Comparison of ENCODE assay signal across 8 cellular contexts in genomic region chr6:3743541-3743940, GRCh38. TPM values are rescaled to one million over a fixed set of nuclear protein-coding genes. Genes with fewer than 3 reads are reported as not detected.
DNase-seq lines count a peak whose midpoint lies in the region; ATAC-seq, FAIRE-seq and TF ChIP-seq lines count a peak whose summit lies in the region.

No MANE protein-coding gene starts in this region.

- peaks cover 38% of the 10 kb centered on the region for H3K4me1 Mint-ChIP-seq in GM23338
- H3K4me1 Mint-ChIP-seq in stimulated activated memory B cell treated with anti-CD40 and anti-IgM and Interleukin-4, amounts not matched to agents 10 μg/mL and 1 μg/mL and 100 μg/mL, for 72 hours: peaks cover 61% of the 10 kb centered on the region

- H3K79me2 ChIP-seq in GM23338 (replicated peaks; ENCODE audit: insufficient read depth): no peaks in the 10 kb centered on the region
- H3K79me2 ChIP-seq in K562 (ENCODE audit: control insufficient read depth, insufficient read depth, low read length): no peaks in the 10 kb centered on the region
- H3K79me2 ChIP-seq in HepG2 (ENCODE audit: insufficient read depth, low read length): peaks cover 82% of the 10 kb centered on the region

- H3K27me3 ChIP-seq in GM23338 (ENCODE audit: insufficient read depth): peaks cover 2% of the 10 kb centered on the region
- H3K27me3 ChIP-seq in K562 (ENCODE audit: control insufficient read depth in 2 of 2, insufficient read depth in 2 of 2, low read length in 2 of 2): peaks cover 24 to 78% of the 10 kb centered on the region in 2 experiments; a peak in 4 of 5 replicates
- H3K27me3 ChIP-seq in HepG2 (ENCODE audit: control insufficient read depth in 1 of 2, insufficient read depth in 2 of 2, low read length in 2 of 2): no peaks in the 10 kb centered on the region
- H3K27me3 ChIP-seq in MG63: no peaks in the 10 kb centered on the region

- TF ChIP-seq RAD21 in K562 (CRISPR knock-in tag; conservative IDR thresholded peaks at IDR 0.05 in 1 of 2, IDR thresholded peaks at IDR 0.05 in 1 of 2): no peak
- TF ChIP-seq RAD21 in HepG2 (CRISPR knock-in tag; IDR thresholded peaks at IDR 0.05): no peak

- no peak for TF ChIP-seq EP300 in K562 (IDR thresholded peaks at IDR 0.05; ENCODE audit: low read length)
- no peak for TF ChIP-seq EP300 in HepG2 (IDR thresholded peaks at IDR 0.05; ENCODE audit: low read depth in 2 of 2, low read length in 2 of 2)
- TF ChIP-seq EP300 in HepG2 (CRISPR knock-in tag; IDR thresholded peaks at IDR 0.05; ENCODE audit: borderline replicate concordance): no peak

- H3K9ac ChIP-seq in K562 (ENCODE audit: insufficient read depth in 1 of 2, low read depth in 2 of 2, low read length in 2 of 2) (no peak overlapping the region), HepG2 (ENCODE audit: insufficient read depth, low read depth, low read length) (peak overlapping the region; percentile 9)

- peaks cover 10% of the 10 kb centered on the region for H3K4me1 ChIP-seq in GM23338 (ENCODE audit: insufficient read depth)
- peaks cover 3% of the 10 kb centered on the region in 2 experiments; a peak in 2 of 5 replicates for H3K4me1 ChIP-seq in K562 (replicated peaks in 1 of 2; ENCODE audit: control insufficient read depth in 2 of 2, insufficient read depth in 2 of 2, low read length in 2 of 2)
- peaks cover 78% of the 10 kb centered on the region for H3K4me1 ChIP-seq in HepG2 (ENCODE audit: insufficient read depth, low read length)

- H3K9me3 Mint-ChIP-seq in GM23338: no peaks in the 10 kb centered on the region
- H3K9me3 Mint-ChIP-seq in stimulated activated memory B cell treated with anti-CD40 and anti-IgM and Interleukin-4, amounts not matched to agents 10 μg/mL and 1 μg/mL and 100 μg/mL, for 72 hours: no peaks in the 10 kb centered on the region

- TF ChIP-seq CTCF in GM23338 (conservative IDR thresholded peaks at IDR 0.05; ENCODE audit: low read depth in 2 of 2) (no peak), K562 (IDR thresholded peaks at IDR 0.05 in 2 of 3, conservative IDR thresholded peaks at IDR 0.05 in 1 of 3; ENCODE audit: insufficient read depth in 2 of 3, low read depth in 1 of 3, low read length in 3 of 3) (no peak), HepG2 (CRISPR knock-in tag; IDR thresholded peaks at IDR 0.05) (no peak), omental fat pad (IDR thresholded peaks at IDR 0.05) (no peak)

- ATAC-seq in GM23338 (no peak), K562 (no peak), HepG2 (peak; percentile 1; the same call in 1 of the 3 replicates), omental fat pad (ENCODE audit: low FRiP score) (no peak)
- no peak for ATAC-seq in stimulated activated memory B cell treated with anti-CD40 and anti-IgM and Interleukin-4, amounts not matched to agents 10 μg/mL and 1 μg/mL and 100 μg/mL, for 72 hours

- H3K36me3 Mint-ChIP-seq in GM23338 (ENCODE audit: low read depth): no peaks in the 10 kb centered on the region
- peaks cover 20% of the 10 kb centered on the region for H3K36me3 Mint-ChIP-seq in stimulated activated memory B cell treated with anti-CD40 and anti-IgM and Interleukin-4, amounts not matched to agents 10 μg/mL and 1 μg/mL and 100 μg/mL, for 72 hours

- H3K27me3 Mint-ChIP-seq in GM23338 (ENCODE audit: insufficient read depth, low read depth, poor library complexity): peaks cover 20% of the 10 kb centered on the region
- H3K27me3 Mint-ChIP-seq in stimulated activated memory B cell treated with anti-CD40 and anti-IgM and Interleukin-4, amounts not matched to agents 10 μg/mL and 1 μg/mL and 100 μg/mL, for 72 hours: no peaks in the 10 kb centered on the region

- H3F3A ChIP-seq in GM23338 (replicated peaks; ENCODE audit: low read depth): no peaks in the 10 kb centered on the region

- intact Hi-C loops in K562 (cut with micrococcal nuclease): loop anchor here (5.0 kb wide), 2 partner anchors 249 to 264 kb away; no protein-coding TSS in a partner anchor
- intact Hi-C loops in HepG2 (cut with micrococcal nuclease; ENCODE audit: unreplicated experiment): loop anchor here (2.0 kb wide), 2 partner anchors 141 to 265 kb away; no protein-coding TSS in a partner anchor

- FAIRE-seq in K562 (lab: Jason Lieb, UNC): no peak
- FAIRE-seq in HepG2 (lab: Jason Lieb, UNC): no peak

- no peaks in the 10 kb centered on the region for H3K36me3 ChIP-seq in GM23338 (ENCODE audit: insufficient read depth)
- no peaks in the 10 kb centered on the region for H3K36me3 ChIP-seq in K562 (ENCODE audit: control insufficient read depth, insufficient read depth, low read length)
- H3K36me3 ChIP-seq in HepG2 (replicated peaks in 1 of 2; ENCODE audit: control insufficient read depth in 1 of 2, insufficient read depth in 2 of 2, low read length in 2 of 2): peaks cover 13 to 33% of the 10 kb centered on the region in 2 experiments
- peaks cover 50% of the 10 kb centered on the region for H3K36me3 ChIP-seq in MG63

- H3K4me3 ChIP-seq in GM23338 (no peak overlapping the region), K562 (no peak overlapping the region), HepG2 (replicated peaks in 1 of 3; ENCODE audit: insufficient read depth in 1 of 3, low read depth in 2 of 3, low read length in 3 of 3) (peak overlapping the region in 2 of 3 experiments; percentile 51 to 60; a peak in 4 of 6 replicates), MG63 (no peak overlapping the region)

- H3K9me1 ChIP-seq in K562 (ENCODE audit: control insufficient read depth, insufficient read depth, low read length): no peaks in the 10 kb centered on the region

- BruUV-seq in K562 (replicated peaks; lab: Mats Ljungman, UMichigan) (no TSS peak), HepG2 (replicated peaks; lab: Mats Ljungman, UMichigan) (no TSS peak)

- no peak overlapping the region for H3K27ac Mint-ChIP-seq in GM23338
- peak overlapping the region; percentile 83 for H3K27ac Mint-ChIP-seq in stimulated activated memory B cell treated with anti-CD40 and anti-IgM and Interleukin-4, amounts not matched to agents 10 μg/mL and 1 μg/mL and 100 μg/mL, for 72 hours

- H4K20me1 ChIP-seq in GM23338 (replicated peaks; ENCODE audit: insufficient read depth) (no peaks in the 10 kb centered on the region), K562 (replicated peaks; ENCODE audit: control insufficient read depth, insufficient read depth, low read length) (no peaks in the 10 kb centered on the region; the same call in 1 of the 2 replicates), HepG2 (ENCODE audit: insufficient read depth, low read length) (peaks cover 68% of the 10 kb centered on the region)

- H3K9me3 ChIP-seq in K562 (replicated peaks; ENCODE audit: control insufficient read depth, insufficient read depth, low read depth, low read length): no peaks in the 10 kb centered on the region
- no peaks in the 10 kb centered on the region for H3K9me3 ChIP-seq in HepG2 (ENCODE audit: low read length)
- no peaks in the 10 kb centered on the region for H3K9me3 ChIP-seq in MG63

- TF ChIP-seq POLR2A in K562 (conservative IDR thresholded peaks at IDR 0.05) (no peak), HepG2 (IDR thresholded peaks at IDR 0.05; ENCODE audit: insufficient read depth in 1 of 2, low read depth in 2 of 2, low read length in 2 of 2) (no peak)

- WGBS in K562 (ENCODE audit: insufficient coverage, low coverage, missing lambda C conversion rate): 17% methylated on average over 10 of the region's 10 CpGs
- WGBS in HepG2 (ENCODE audit: low lambda C conversion rate): 85% methylated on average over 10 of the region's 10 CpGs

- in situ Hi-C loops in K562 (cut with MboI) (loop anchor here (5.0 to 10.0 kb wide), 2 partner anchors 431 to 474 kb away; no protein-coding TSS in a partner anchor), HepG2 (cut with HindIII; ENCODE audit: extremely low pct_ligation_motif_present, low pct_unique_long_range_greater_than_20kb) (loop anchor here (5.0 kb wide), 2 partner anchors 184 to 249 kb away; no protein-coding TSS in a partner anchor)

- H3K4me3 Mint-ChIP-seq in GM23338: no peak overlapping the region
- no peak overlapping the region for H3K4me3 Mint-ChIP-seq in stimulated activated memory B cell treated with anti-CD40 and anti-IgM and Interleukin-4, amounts not matched to agents 10 μg/mL and 1 μg/mL and 100 μg/mL, for 72 hours

- POLR2A ChIA-PET in K562 (lab: Yijun Ruan, JAX) (no interaction called here), HepG2 (lab: Yijun Ruan, JAX) (interaction anchor here (0.8 to 1.9 kb wide), 9 partner anchors 9 to 278 kb away, joined by 3 to 7 read pairs (median 5); partner anchors contain the start of gene PXDC1)

- no peak overlapping the region for H3K27ac ChIP-seq in GM23338 (ENCODE audit: low read depth)
- no peak overlapping the region for H3K27ac ChIP-seq in K562 (ENCODE audit: extremely low read depth, low read depth, low read length)
- peak overlapping the region; percentile 57 for H3K27ac ChIP-seq in HepG2 (ENCODE audit: extremely low read length, insufficient read depth, low read length)

- H3K9me2 ChIP-seq in GM23338 (ENCODE audit: insufficient read depth): no peaks in the 10 kb centered on the region

- DNase-seq in GM23338 (ENCODE audit: low spot score): no peak
- DNase-seq in K562 (ENCODE audit: extremely low read depth in 1 of 4, low spot score in 3 of 4): no peak
- DNase-seq in HepG2 (ENCODE audit: low spot score): no peak
- DNase-seq in activated CD4-positive, CD25-positive, alpha-beta regulatory T cell treated with anti-CD3 and anti-CD28 coated beads, Interleukin-2, amount 50 U/mL, for 72 hours: no peak
- DNase-seq in MG63: no peak
- no peak for DNase-seq in NCI-H1105 (lab: John Stamatoyannopoulos, UW)
- DNase-seq in omental fat pad (ENCODE audit: low spot score): no peak

- H3K4me2 ChIP-seq in GM23338 (no peak overlapping the region), K562 (ENCODE audit: insufficient read depth, low read length) (no peak overlapping the region), HepG2 (ENCODE audit: low read depth, low read length) (peak overlapping the region; percentile 75)

- CTCF ChIA-PET in K562 (lab: Yijun Ruan, JAX; ENCODE audit: low intra/inter-chr PET ratio): interaction anchor here (1.1 to 3.7 kb wide), 5 partner anchors 234 to 412 kb away, joined by 3 to 22 read pairs (median 17); no protein-coding TSS in a partner anchor
- CTCF ChIA-PET in HepG2 (lab: Yijun Ruan, JAX; ENCODE audit: low intra/inter-chr PET ratio, low total read pairs): interaction anchor here (1.9 to 3.5 kb wide), 6 partner anchors 82 to 464 kb away, joined by 6 to 45 read pairs (median 20); no protein-coding TSS in a partner anchor

- H2AFZ ChIP-seq in GM23338 (peak overlapping the region; percentile 43; the same call in 1 of the 2 replicates), K562 (ENCODE audit: low read depth, low read length) (no peak overlapping the region), HepG2 (ENCODE audit: low read length) (no peak overlapping the region)

RNA-seq across cellular contexts. Expression of gene PXDC1, which starts 8.0 kb away (rescaled TPM):
- total RNA-seq in GM23338 (2014; rRNA removed; shearing (Covaris generic)): 1.7 and 1.8 TPM in 2 replicates
- polyA plus RNA-seq in GM23338 (2016; fragmentation: Nextera tagmentation; extraction: Ambion mirVana) (0.78 and 1.2 TPM in 2 replicates), K562 (2011; rRNA removed) (0.08 and 0.22 TPM in 2 replicates), K562 (2014; fragmentation: Illumina TruSeq; extraction: Trizol) (0.08 and 0.10 TPM in 2 replicates), K562 (2014; fragmentation: Nextera tagmentation; extraction: Ambion mirVana) (not detected), K562 (2014; rRNA removed) (0.09 and 0.12 TPM in 2 replicates), HepG2 (2011; rRNA removed) (34.7 and 36.2 TPM in 2 replicates)
- total RNA-seq in K562 (2011; cell fraction: chromatin; rRNA removed; ENCODE audit: low replicate concordance): not detected in 2 replicates
- total RNA-seq in K562 (2011; cell fraction: nucleolus; rRNA removed): 0.17 TPM in 1 of 2 replicates, not detected in the other
- total RNA-seq in K562 (2011; cell fraction: nucleoplasm; rRNA removed): not detected in 2 replicates
- total RNA-seq in K562 (2014; rRNA removed) (0.08 TPM in 1 of 2 replicates, not detected in the other), K562 (2014; rRNA removed; fragmentation: Illumina TruSeq; extraction: Trizol) (not detected in 2 replicates), K562 (2015; rRNA removed; fragmentation: Illumina TruSeq; extraction: Trizol) (0.11 TPM in 1 of 2 replicates, not detected in the other), K562 (2021) (0.20 and 0.33 TPM in 2 replicates), HepG2 (2016; rRNA removed; fragmentation: Illumina TruSeq; extraction: Trizol) (28.6 and 32.4 TPM in 2 replicates), omental fat pad (100 to 1,000 TPM; 106 to 205 (median 122) TPM)
- 0.24 TPM in 1 of 2 replicates, not detected in the other for polyA plus RNA-seq in K562 (2011; cell fraction: cytosol; rRNA removed)
- 0.31 TPM in 1 of 2 replicates, not detected in the other for polyA plus RNA-seq in K562 (2011; cell fraction: nucleus; rRNA removed)
- polyA plus RNA-seq in K562 (2012): 0.12 and 0.47 TPM in 2 replicates
- polyA minus RNA-seq in K562 (2011; rRNA and poly(A)+ RNA removed): not detected in 2 replicates
- polyA minus RNA-seq in K562 (2011; cell fraction: cytosol; rRNA and poly(A)+ RNA removed): not detected in 2 replicates
- 0.27 TPM in 1 of 2 replicates, not detected in the other for polyA minus RNA-seq in K562 (2011; cell fraction: nucleus; rRNA and poly(A)+ RNA removed)
- 21.2 and 24.5 TPM in 2 replicates for total RNA-seq in HepG2 (2016; cell fraction: cytosol; rRNA removed; fragmentation: Illumina TruSeq; extraction: Trizol; ENCODE audit: low read depth)
- 22.4 and 30.7 TPM in 2 replicates for total RNA-seq in HepG2 (2016; cell fraction: insoluble cytoplasmic fraction; rRNA removed; fragmentation: Illumina TruSeq; extraction: Trizol)
- 51.6 and 61.1 TPM in 2 replicates for total RNA-seq in HepG2 (2016; cell fraction: membrane; rRNA removed; fragmentation: Illumina TruSeq; extraction: Trizol)
- 21.9 and 23.1 TPM in 2 replicates for total RNA-seq in HepG2 (2016; cell fraction: nucleus; rRNA removed; fragmentation: Illumina TruSeq; extraction: Trizol)
- polyA plus RNA-seq in HepG2 (2011; cell fraction: cytosol; rRNA removed): 22.9 and 28.7 TPM in 2 replicates
- 25.6 and 30.8 TPM in 2 replicates for polyA plus RNA-seq in HepG2 (2011; cell fraction: nucleus; rRNA removed)
- polyA plus RNA-seq in HepG2 (2012): 41.2 and 50.7 TPM in 2 replicates
- polyA plus RNA-seq in HepG2 (2016; cell fraction: cytosol; fragmentation: Illumina TruSeq; extraction: Trizol; ENCODE audit: low read depth): 23.8 and 29.3 TPM in 2 replicates
- 31.8 and 38.3 TPM in 2 replicates for polyA plus RNA-seq in HepG2 (2016; cell fraction: insoluble cytoplasmic fraction; fragmentation: Illumina TruSeq; extraction: Trizol; ENCODE audit: low read depth)
- 53.7 and 59.4 TPM in 2 replicates for polyA plus RNA-seq in HepG2 (2016; cell fraction: membrane; fragmentation: Illumina TruSeq; extraction: Trizol; ENCODE audit: low read depth)
- polyA plus RNA-seq in HepG2 (2016; cell fraction: nucleus; fragmentation: Illumina TruSeq; extraction: Trizol; ENCODE audit: insufficient read depth, low read depth): 39.1 and 43.2 TPM in 2 replicates
- polyA minus RNA-seq in HepG2 (2011; rRNA and poly(A)+ RNA removed; ENCODE audit: low replicate concordance): 3.0 and 49.7 TPM in 2 replicates
- 24.8 and 27.3 TPM in 2 replicates for polyA minus RNA-seq in HepG2 (2011; cell fraction: cytosol; rRNA and poly(A)+ RNA removed)
- polyA minus RNA-seq in HepG2 (2011; cell fraction: nucleus; rRNA and poly(A)+ RNA removed): 11.2 and 12.4 TPM in 2 replicates
- 67.9 and 71.9 TPM in 2 replicates for total RNA-seq in MG63 (2014; rRNA removed; shearing (Covaris generic); ENCODE audit: low replicate concordance)

Comparison
In these comparisons a context has a peak if more than half of its experiments do, and no peak if none do; other contexts are left out.
1. H3K4me3 ChIP-seq: peak in HepG2 (2 of 3); none in GM23338 (single experiment), K562 (single experiment) and MG63 (single experiment).